Comparison of ENCODE assay signal across 21 cellular contexts in genomic region chr3:30695302-30696061, GRCh38.
A peak's percentile ranks its signal among the peaks of the same experiment; 100 is the strongest.
DNase-seq lines count a peak whose midpoint lies in the region; ATAC-seq, FAIRE-seq and TF ChIP-seq lines count a peak whose summit lies in the region.
"Had no signal": no experiment of that assay in that cellular context is flagged by ENCODE, and none has a peak within 500 bp of the region (broad histone marks: within the 10 kb centered on the region; RNA-seq: fewer than 3 reads in every experiment).

No MANE protein-coding gene starts in this region.

- H3K36me3 ChIP-seq in endothelial cell of umbilical vein (ENCODE audit: control insufficient read depth in 2 of 2, extremely low read depth in 1 of 2, insufficient read depth in 2 of 2, low read length in 2 of 2) (peaks cover 31 to 56% of the 10 kb centered on the region in 2 experiments), neutrophil (peaks cover 95% of the 10 kb centered on the region)

- ATAC-seq in T-cell (replicated peaks in 1 of 4): no peak
- no peak for ATAC-seq in HG03442 (IDR thresholded peaks at IDR 0.05; ENCODE audit: unreplicated experiment)

- POLR2A ChIA-PET in T-cell (lab: Charles Lee): no interaction called here
- POLR2A ChIA-PET in endothelial cell of umbilical vein (lab: Charles Lee): no interaction called here

- H3K4me1 ChIP-seq in endothelial cell of umbilical vein (ENCODE audit: control insufficient read depth, extremely low read depth, insufficient read depth, low read length): peaks cover 26% of the 10 kb centered on the region
- H3K4me1 ChIP-seq in neutrophil (ENCODE audit: control insufficient read depth in 1 of 2, insufficient read depth in 1 of 2, low read depth in 1 of 2, low read length in 1 of 2): no peaks in the 10 kb centered on the region

- H3K9me3 ChIP-seq in endothelial cell of umbilical vein (replicated peaks; ENCODE audit: control insufficient read depth, insufficient read depth, low read length): no peaks in the 10 kb centered on the region
- H3K9me3 ChIP-seq in neutrophil: no peaks in the 10 kb centered on the region
- H3K9me3 ChIP-seq: pancreas had no signal

- no peaks in the 10 kb centered on the region for H4K20me1 ChIP-seq in endothelial cell of umbilical vein (replicated peaks; ENCODE audit: control insufficient read depth, extremely low read depth, insufficient read depth, low read length)

- CTCF ChIA-PET in T-cell (lab: Charles Lee) (interaction anchor here (0.5 to 5.0 kb wide), 6 partner anchors 10 to 653 kb away, joined by 3 to 43 read pairs (median 4); no protein-coding TSS in a partner anchor), endothelial cell of umbilical vein (lab: Charles Lee) (interaction anchor here (1.7 to 5.0 kb wide), 3 partner anchors 29 to 652 kb away, joined by 7 to 56 read pairs (median 14); no protein-coding TSS in a partner anchor)

- TF ChIP-seq POLR2A in endothelial cell of umbilical vein (IDR thresholded peaks at IDR 0.05; ENCODE audit: low read depth, low read length): peak; percentile 45

- no peak overlapping the region for H3K4me3 Mint-ChIP-seq in activated T-cell treated with anti-CD3 and anti-CD28 coated beads, Interleukin-2, amount 50 U/mL, for 24 hours
- no peak overlapping the region for H3K4me3 Mint-ChIP-seq in T-cell
- H3K4me3 Mint-ChIP-seq: activated CD4-positive, alpha-beta T cell treated with anti-CD3 and anti-CD28 coated beads, Interleukin-2, amount 10 ng/mL, durations not matched to agents 7 days and 5 days had no signal

- H3K79me2 ChIP-seq in endothelial cell of umbilical vein (ENCODE audit: control insufficient read depth, insufficient read depth, low read length): peaks cover 4% of the 10 kb centered on the region

- H3K36me3 Mint-ChIP-seq in activated T-cell treated with anti-CD3 and anti-CD28 coated beads, Interleukin-2, amount 50 U/mL, for 24 hours (ENCODE audit: low read depth): peaks cover 96% of the 10 kb centered on the region
- peaks cover 66% of the 10 kb centered on the region for H3K36me3 Mint-ChIP-seq in T-cell

- H3K4me3 ChIP-seq in endothelial cell of umbilical vein (replicated peaks in 1 of 3; ENCODE audit: insufficient read depth in 1 of 3, low read depth in 1 of 3, low read length in 3 of 3) (no peak overlapping the region), neutrophil (ENCODE audit: low read depth in 1 of 2, low read length in 1 of 2) (no peak overlapping the region)
- H3K4me3 ChIP-seq: BLaER1 treated with 17β-estradiol and CSF1 and Interleukin-3, amounts not matched to agents 10 nM and 100 nM; pancreas had no signal

- H2AFZ ChIP-seq in endothelial cell of umbilical vein (ENCODE audit: low read depth, low read length): no peak overlapping the region

- peak overlapping the region; percentile 73 for H3K27ac Mint-ChIP-seq in activated T-cell treated with anti-CD3 and anti-CD28 coated beads, Interleukin-2, amount 50 U/mL, for 24 hours
- H3K27ac Mint-ChIP-seq in T-cell: peak overlapping the region; percentile 41 to 55
- H3K27ac Mint-ChIP-seq: activated CD4-positive, alpha-beta T cell treated with anti-CD3 and anti-CD28 coated beads, Interleukin-2, amount 10 ng/mL, durations not matched to agents 7 days and 5 days had no signal

- dilution Hi-C loops in endothelial cell of umbilical vein (cut with MboI; ENCODE audit: extremely low pct_ligation_motif_present, low sequenced_read_pairs): no loop called here

- H3K27ac ChIP-seq in endothelial cell of umbilical vein (ENCODE audit: insufficient read depth, low read depth, low read length): no peak overlapping the region
- H3K27ac ChIP-seq in neutrophil: peak overlapping the region; percentile 8
- H3K27ac ChIP-seq: BLaER1 treated with 17β-estradiol and CSF1 and Interleukin-3, amounts not matched to agents 10 nM and 100 nM; pancreas had no signal

- intact Hi-C loops in endothelial cell of umbilical vein (cut with micrococcal nuclease): no loop called here

- H3K27me3 ChIP-seq in endothelial cell of umbilical vein (ENCODE audit: control insufficient read depth in 2 of 2, insufficient read depth in 2 of 2, low read length in 2 of 2) (no peaks in the 10 kb centered on the region), neutrophil (no peaks in the 10 kb centered on the region)
- H3K27me3 ChIP-seq: BLaER1 treated with 17β-estradiol and CSF1 and Interleukin-3, amounts not matched to agents 10 nM and 100 nM; pancreas had no signal

- FAIRE-seq in endothelial cell of umbilical vein (lab: Jason Lieb, UNC): no peak
- FAIRE-seq: A204.1, GM19239, pancreas had no signal

- H3K9me3 Mint-ChIP-seq in activated T-cell treated with anti-CD3 and anti-CD28 coated beads, Interleukin-2, amount 50 U/mL, for 24 hours: no peaks in the 10 kb centered on the region
- H3K9me3 Mint-ChIP-seq in T-cell: no peaks in the 10 kb centered on the region
- H3K9me3 Mint-ChIP-seq: activated CD4-positive, alpha-beta T cell treated with anti-CD3 and anti-CD28 coated beads, Interleukin-2, amount 10 ng/mL, durations not matched to agents 7 days and 5 days had no signal

- no TSS peak for BruUV-seq in endothelial cell of umbilical vein (replicated peaks; lab: Mats Ljungman, UMichigan)

- no peak overlapping the region for H3K4me2 ChIP-seq in endothelial cell of umbilical vein (ENCODE audit: insufficient read depth, low read length)
- H3K4me2 ChIP-seq: BLaER1 treated with 17β-estradiol and CSF1 and Interleukin-3, amounts not matched to agents 10 nM and 100 nM had no signal

- no peaks in the 10 kb centered on the region for H3K9me1 ChIP-seq in endothelial cell of umbilical vein (replicated peaks; ENCODE audit: control insufficient read depth, extremely low read depth, insufficient read depth, low read length)

- peaks cover 60% of the 10 kb centered on the region for H3K4me1 Mint-ChIP-seq in activated T-cell treated with anti-CD3 and anti-CD28 coated beads, Interleukin-2, amount 50 U/mL, for 24 hours (ENCODE audit: low read depth)
- H3K4me1 Mint-ChIP-seq in T-cell: peaks cover 52 to 68% (median 64%) of the 10 kb centered on the region in 3 donors

- H3K9ac ChIP-seq in endothelial cell of umbilical vein (replicated peaks; ENCODE audit: extremely low read depth, insufficient read depth, low read length): no peak overlapping the region
- H3K9ac ChIP-seq: BLaER1 treated with 17β-estradiol and CSF1 and Interleukin-3, amounts not matched to agents 10 nM and 100 nM had no signal

- no peak for TF ChIP-seq CTCF in endothelial cell of umbilical vein (IDR thresholded peaks at IDR 0.05; ENCODE audit: extremely low read depth in 1 of 2, insufficient read depth in 1 of 2, low read depth in 1 of 2, low read length in 2 of 2)
- TF ChIP-seq CTCF in neutrophil (IDR thresholded peaks at IDR 0.05): no peak
- TF ChIP-seq CTCF in GM10266 (IDR thresholded peaks at IDR 0.05; ENCODE audit: control insufficient read depth, insufficient read depth, low read depth, missing control alignments): no peak

- no peak for DNase-seq in activated T-cell treated with anti-CD3 and anti-CD28 coated beads, Interleukin-2, amount 50 U/mL, for 24 hours
- DNase-seq in activated T-cell treated with anti-CD3 and anti-CD28 coated beads for 4 hours (no peak), T-cell (no peak), endothelial cell of umbilical vein (ENCODE audit: low read depth, low spot score) (no peak), GM10266 (ENCODE audit: extremely low spot score) (no peak), DMS53 treated with DMSO at 0.1 percent for 48 hours (lab: John Stamatoyannopoulos, UW; ENCODE audit: unreplicated experiment) (no peak)
- DNase-seq: activated CD4-positive, alpha-beta T cell treated with anti-CD3 and anti-CD28 coated beads, Interleukin-2, amount 10 ng/mL, durations not matched to agents 7 days and 5 days; DMS 273 treated with DMSO at 0.1 percent for 48 hours; erythroblast; GDM1; NCI-H1417 treated with DMSO at 0.1 percent for 48 hours; NCI-H2171; NCI-H526; stimulated activated CD4-positive, alpha-beta T cell treated with anti-CD3 and anti-CD28 coated beads, Interleukin-2, amount 100 ng/mL, for 24 hours; SW 1271 had no signal

- no peaks in the 10 kb centered on the region for H3K27me3 Mint-ChIP-seq in activated T-cell treated with anti-CD3 and anti-CD28 coated beads, Interleukin-2, amount 50 U/mL, for 24 hours
- no peaks in the 10 kb centered on the region for H3K27me3 Mint-ChIP-seq in T-cell
- H3K27me3 Mint-ChIP-seq: activated CD4-positive, alpha-beta T cell treated with anti-CD3 and anti-CD28 coated beads, Interleukin-2, amount 10 ng/mL, durations not matched to agents 7 days and 5 days had no signal

TF ChIP-seq in endothelial cell of umbilical vein, 7 proteins besides CTCF, POLR2A, EP300 and RAD21:
- no peak for TF ChIP-seq MAX (IDR thresholded peaks at IDR 0.05; ENCODE audit: insufficient read depth, insufficient read length)
- TF ChIP-seq JUN (IDR thresholded peaks at IDR 0.05; ENCODE audit: borderline replicate concordance, insufficient read depth, insufficient read length, low read depth): no peak
- TF ChIP-seq POLR2AphosphoS5 (IDR thresholded peaks at IDR 0.05; ENCODE audit: insufficient read depth, low read depth, low read length): no peak
- no peak for TF ChIP-seq EZH2 (IDR thresholded peaks at IDR 0.05; ENCODE audit: borderline replicate concordance, low read depth, low read length, severe bottlenecking)
- no peak for TF ChIP-seq MYC (IDR thresholded peaks at IDR 0.05; ENCODE audit: low read depth, low read length)
- TF ChIP-seq GATA2 (IDR thresholded peaks at IDR 0.05; ENCODE audit: insufficient read depth, insufficient read length, low read depth, low read length): no peak
- TF ChIP-seq FOS (IDR thresholded peaks at IDR 0.05; ENCODE audit: borderline replicate concordance, insufficient read depth, low read length): no peak
